Comparison of ENCODE assay signal across 19 cellular contexts in genomic region chr17:13140750-13141149, GRCh38.
A peak's percentile ranks its signal among the peaks of the same experiment; 100 is the strongest.
DNase-seq lines count a peak whose midpoint lies in the region; TF ChIP-seq lines count a peak whose summit lies in the region.
"Had no signal": no experiment of that assay in that cellular context is flagged by ENCODE, and none has a peak within 500 bp of the region (broad histone marks: within the 10 kb centered on the region; RNA-seq: fewer than 3 reads in every experiment).

No MANE protein-coding gene starts in this region.

- POLR2A ChIA-PET in HEK293T (lab: Yijun Ruan, JAX) = interaction anchor here (0.8 kb wide), 1 partner anchor 1086 kb away, joined by 3 read pairs; no protein-coding TSS in a partner anchor

- DNase-seq in COLO829 (ENCODE audit: low spot score) (peak; percentile 5), M059J (ENCODE audit: low read depth) (peak; percentile 9), astrocyte of the hippocampus (ENCODE audit: low read depth, low spot score) (peak; percentile 8), left kidney (ENCODE audit: low read depth, low spot score) (peak; percentile 9), Peyer's patch (no peak), MV-4-11 (lab: John Stamatoyannopoulos, UW) (no peak), HEK293T (ENCODE audit: extremely low spot score) (no peak)
- DNase-seq in activated CD8-positive, alpha-beta memory T cell treated with anti-CD3 and anti-CD28 coated beads, Interleukin-2, amount 50 U/mL, for 4 hours = no peak
- DNase-seq: activated CD8-positive, alpha-beta T cell treated with anti-CD3 and anti-CD28 coated beads for 36 hours; activated effector memory CD4-positive, alpha-beta T cell treated with anti-CD3 and anti-CD28 coated beads, Interleukin-2, amount 50 U/mL, for 16 hours; body of pancreas; C1 segment of cervical spinal cord; effector CD4-positive, alpha-beta T cell; KG1; NCI-H2081; NCI-H82; right cardiac atrium; Right ventricle myocardium superior; stimulated activated CD4-positive, alpha-beta T cell treated with anti-CD3 and anti-CD28 coated beads, Interleukin-2, amount 100 ng/mL, for 48 hours had no signal

- no peak for TF ChIP-seq POLR2A in Peyer's patch (IDR thresholded peaks at IDR 0.05)

- H3K4me3 ChIP-seq in Peyer's patch = no peak overlapping the region
- H3K4me3 ChIP-seq: body of pancreas had no signal

- H3K9me3 ChIP-seq in Peyer's patch = no peaks in the 10 kb centered on the region

- H3K4me1 ChIP-seq in Peyer's patch = no peaks in the 10 kb centered on the region
- H3K4me1 ChIP-seq: body of pancreas had no signal

- CTCF ChIA-PET in HEK293T (lab: Yijun Ruan, JAX) = no interaction called here

- peak in 1 of 6 experiments; percentile 2 for TF ChIP-seq CTCF in Peyer's patch (IDR thresholded peaks at IDR 0.05)

- H3K27ac ChIP-seq in Peyer's patch = no peak overlapping the region
- H3K27ac ChIP-seq: body of pancreas had no signal

- no peaks in the 10 kb centered on the region for H3K36me3 ChIP-seq in Peyer's patch

- no peaks in the 10 kb centered on the region for H3K27me3 ChIP-seq in Peyer's patch
- H3K27me3 ChIP-seq: body of pancreas had no signal

TF ChIP-seq in HEK293T, 16 proteins besides CTCF, POLR2A, EP300 and RAD21:
- TF ChIP-seq BHLHE40 (IDR thresholded peaks at IDR 0.05; ENCODE audit: borderline replicate concordance) (no peak), SUZ12 (IDR thresholded peaks at IDR 0.05) (no peak), PKNOX1 (IDR thresholded peaks at IDR 0.05) (no peak), FOXM1 (IDR thresholded peaks at IDR 0.05; ENCODE audit: borderline replicate concordance) (no peak), LEF1 (IDR thresholded peaks at IDR 0.05; ENCODE audit: borderline replicate concordance) (no peak), FOXA1 (IDR thresholded peaks at IDR 0.05) (no peak), ZNF384 (IDR thresholded peaks at IDR 0.05) (no peak), TARDBP (IDR thresholded peaks at IDR 0.05) (no peak), ELF4 (IDR thresholded peaks at IDR 0.05) (no peak), ARNT (IDR thresholded peaks at IDR 0.05) (no peak), FOXK2 (IDR thresholded peaks at IDR 0.05) (no peak), NFRKB (IDR thresholded peaks at IDR 0.05) (no peak), HDGF (IDR thresholded peaks at IDR 0.05; ENCODE audit: borderline replicate concordance) (no peak), L3MBTL2 (conservative IDR thresholded peaks at IDR 0.05) (no peak), SP1 (IDR thresholded peaks at IDR 0.05) (no peak), CTBP1 (IDR thresholded peaks at IDR 0.05; ENCODE audit: borderline replicate concordance) (no peak)

Comparison
In these comparisons a context has a peak if more than half of its experiments do, and no peak if none do; other contexts are left out.
1. DNase-seq: peak in COLO829 (single experiment), M059J (single experiment), astrocyte of the hippocampus (single experiment) and left kidney (single experiment); none in Peyer's patch (0 of 3), MV-4-11 (single experiment), HEK293T (single experiment) and activated CD8-positive, alpha-beta memory T cell treated with anti-CD3 and anti-CD28 coated beads, Interleukin-2, amount 50 U/mL, for 4 hours (single experiment).